ENCODE assay signal across 31 cellular contexts in genomic region chr2:25709349-25709748, GRCh38.
"Had no signal": no experiment of that assay in that cellular context is flagged by ENCODE, and none has a peak within 500 bp of the region (broad histone marks: within the 10 kb centered on the region; RNA-seq: fewer than 3 reads in every experiment).

No MANE protein-coding gene starts in this region.

- DNase-seq: natural killer cell; occipital lobe; ovary; posterior cingulate gyrus; psoas muscle; right cardiac atrium; stimulated activated CD4-positive, alpha-beta T cell treated with anti-CD3 and anti-CD28 coated beads, Interleukin-12 subunit alpha, Interleukin-12 subunit beta, amount 100 ng/mL, for 4 hours; stimulated activated CD4-positive, alpha-beta T cell treated with anti-CD3 and anti-CD28 coated beads, Interleukin-1b, Interleukin-23, amount 100 ng/mL, for 48 hours; stimulated activated CD4-positive, alpha-beta T cell treated with anti-CD3 and anti-CD28 coated beads, Interleukin-4, amount 100 ng/mL, for 1 hour; stimulated activated CD4-positive, alpha-beta T cell treated with anti-CD3 and anti-CD28 coated beads, Interleukin-4, amount 100 ng/mL, for 4 hours; stimulated activated CD8-positive, alpha-beta memory T cell treated with anti-CD3 and anti-CD28 coated beads, Interleukin-4, amount 100 ng/mL, for 48 hours; stimulated activated naive CD4-positive, alpha-beta T cell; stimulated activated naive CD8-positive, alpha-beta T cell treated with anti-CD3 and anti-CD28 coated beads, Interleukin-15, amount 100 ng/mL, for 72 hours; stimulated activated naive CD8-positive, alpha-beta T cell treated with anti-CD3 and anti-CD28 coated beads, Interleukin-15, Interleukin-2, amounts not matched to agents 100 U/mL and 50 U/mL, for 24 hours; substantia nigra; testis; tibial artery; transverse colon; uterus had no signal

- ATAC-seq: natural killer cell; psoas muscle; right cardiac atrium; sciatic nerve; stimulated activated memory B cell treated with anti-CD40 and anti-IgM and Interleukin-4, amounts not matched to agents 10 μg/mL and 1 μg/mL and 100 μg/mL, for 72 hours; stimulated activated naive CD8-positive, alpha-beta T cell treated with anti-CD3 and anti-CD28 coated beads, Interleukin-15, amount 100 ng/mL, for 72 hours; stimulated activated naive CD8-positive, alpha-beta T cell treated with anti-CD3 and anti-CD28 coated beads, Interleukin-15, Interleukin-2, amounts not matched to agents 100 U/mL and 50 U/mL, for 24 hours; upper lobe of right lung had no signal

- H3K36me3 Mint-ChIP-seq: natural killer cell; neural progenitor cell; stimulated activated memory B cell treated with anti-CD40 and anti-IgM and Interleukin-4, amounts not matched to agents 10 μg/mL and 1 μg/mL and 100 μg/mL, for 72 hours; type B pancreatic cell had no signal

- H3K27ac Mint-ChIP-seq: natural killer cell; nephron; neural progenitor cell; progenitor cell of endocrine pancreas; stimulated activated memory B cell treated with anti-CD40 and anti-IgM and Interleukin-4, amounts not matched to agents 10 μg/mL and 1 μg/mL and 100 μg/mL, for 72 hours; type B pancreatic cell had no signal

- H3K4me3 Mint-ChIP-seq: natural killer cell; nephron; neural progenitor cell; stimulated activated memory B cell treated with anti-CD40 and anti-IgM and Interleukin-4, amounts not matched to agents 10 μg/mL and 1 μg/mL and 100 μg/mL, for 72 hours; stimulated activated naive CD8-positive, alpha-beta T cell treated with anti-CD3 and anti-CD28 coated beads, Interleukin-15, amount 100 ng/mL, for 72 hours; type B pancreatic cell had no signal

- H3K4me2 ChIP-seq: neural progenitor cell, smooth muscle cell had no signal

- H3K4me1 ChIP-seq: parathyroid adenoma, psoas muscle, suprapubic skin, testis, upper lobe of right lung, uterus had no signal

- H3K27ac ChIP-seq: neural progenitor cell, ovary, parathyroid adenoma, psoas muscle, skin epidermis, spleen, suprapubic skin, testis, tibial artery, transverse colon, upper lobe of right lung, uterus had no signal

- H3K4me3 ChIP-seq: neural progenitor cell, ovary, psoas muscle, skin epidermis, smooth muscle cell, spleen, suprapubic skin, testis, tibial artery, transverse colon, upper lobe of right lung, uterus had no signal

- H3K9me3 ChIP-seq: ovary, psoas muscle, spleen, suprapubic skin, testis, tibial artery, transverse colon, upper lobe of right lung, uterus had no signal

- H3K27me3 Mint-ChIP-seq: type B pancreatic cell had no signal
